ENCODE assay signal across 13 cellular contexts in genomic region chr7:232571-233455, GRCh38. TPM values are rescaled to one million over a fixed set of nuclear protein-coding genes. Genes with fewer than 3 reads are reported as not detected.
DNase-seq lines count a peak whose midpoint lies in the region; ATAC-seq, FAIRE-seq and TF ChIP-seq lines count a peak whose summit lies in the region.
"Had no signal": no experiment of that assay in that cellular context is flagged by ENCODE, and none has a peak within 500 bp of the region (broad histone marks: within the 10 kb centered on the region; RNA-seq: fewer than 3 reads in every experiment).

No MANE protein-coding gene starts in this region.

- WGBS in HepG2 (ENCODE audit: low lambda C conversion rate), result 97% methylated on average over 42 of the region's 42 CpGs
- 54 to 73% methylated on average over 42 of the region's 42 CpGs for WGBS in testis, 2 donors

- TF ChIP-seq EP300 in HepG2 (IDR thresholded peaks at IDR 0.05; ENCODE audit: low read depth in 2 of 2, low read length in 2 of 2), result no peak
- TF ChIP-seq EP300 in HepG2 (CRISPR knock-in tag; IDR thresholded peaks at IDR 0.05; ENCODE audit: borderline replicate concordance), result no peak

- H4K20me1 ChIP-seq in GM23338 (replicated peaks; ENCODE audit: insufficient read depth), result no peaks in the 10 kb centered on the region
- H4K20me1 ChIP-seq in HepG2 (ENCODE audit: insufficient read depth, low read length), result no peaks in the 10 kb centered on the region

- H3K9me3 Mint-ChIP-seq in GM23338, result peaks cover 3% of the 10 kb centered on the region; the same call in 2 of the 3 replicates
- no peaks in the 10 kb centered on the region for H3K9me3 Mint-ChIP-seq in Calu3 (ENCODE audit: low read depth, unreplicated experiment)
- H3K9me3 Mint-ChIP-seq: activated T-cell treated with anti-CD3 and anti-CD28 coated beads, Interleukin-2, amount 50 U/mL, for 24 hours; T-helper 2 cell treated with Interferon-gamma antibody and Interleukin-4, amounts not matched to agents 5 μg/mL and 100 μg/mL, for 36 hours had no signal

- H3K79me2 ChIP-seq in GM23338 (replicated peaks; ENCODE audit: insufficient read depth) (peaks cover 8% of the 10 kb centered on the region; the same call in 1 of the 2 replicates), HepG2 (ENCODE audit: insufficient read depth, low read length) (peaks cover 10% of the 10 kb centered on the region)

- H3K36me3 ChIP-seq in GM23338 (ENCODE audit: insufficient read depth), result no peaks in the 10 kb centered on the region
- H3K36me3 ChIP-seq in HepG2 (replicated peaks in 1 of 2; ENCODE audit: control insufficient read depth in 1 of 2, insufficient read depth in 2 of 2, low read length in 2 of 2), result peaks cover 8 to 36% of the 10 kb centered on the region in 2 experiments; a peak in 4 of 5 replicates
- H3K36me3 ChIP-seq in testis (ENCODE audit: low read depth, missing control alignments), result no peaks in the 10 kb centered on the region

- POLR2A ChIA-PET in HepG2 (lab: Yijun Ruan, JAX), result interaction anchor here (0.7 to 1.5 kb wide), 3 partner anchors 12 to 41 kb away, joined by 3 to 4 read pairs (median 4); no protein-coding TSS in a partner anchor

- H3F3A ChIP-seq in GM23338 (replicated peaks; ENCODE audit: low read depth), result no peaks in the 10 kb centered on the region

- no peak for FAIRE-seq in HepG2 (lab: Jason Lieb, UNC)
- FAIRE-seq: kidney had no signal

- H3K9me3 ChIP-seq in HepG2 (ENCODE audit: low read length), result no peaks in the 10 kb centered on the region
- H3K9me3 ChIP-seq in testis, result no peaks in the 10 kb centered on the region

- TSS peak; percentile 37 for BruUV-seq in HepG2 (replicated peaks; lab: Mats Ljungman, UMichigan)
- no TSS peak for BruUV-seq in Calu3 (replicated peaks; lab: Mats Ljungman, UMichigan)

- H3K27ac Mint-ChIP-seq in GM23338 (peak overlapping the region; percentile 82; the same call in 1 of the 2 replicates), Calu3 (ENCODE audit: unreplicated experiment) (no peak overlapping the region)
- H3K27ac Mint-ChIP-seq: activated T-cell treated with anti-CD3 and anti-CD28 coated beads, Interleukin-2, amount 50 U/mL, for 24 hours; T-helper 2 cell treated with Interferon-gamma antibody and Interleukin-4, amounts not matched to agents 5 μg/mL and 100 μg/mL, for 36 hours had no signal

- H3K27me3 ChIP-seq in GM23338 (ENCODE audit: insufficient read depth), result no peaks in the 10 kb centered on the region
- no peaks in the 10 kb centered on the region for H3K27me3 ChIP-seq in HepG2 (ENCODE audit: control insufficient read depth in 1 of 2, insufficient read depth in 2 of 2, low read length in 2 of 2)
- no peaks in the 10 kb centered on the region for H3K27me3 ChIP-seq in testis

- DNase-seq in GM23338 (ENCODE audit: low spot score) (no peak), caudate nucleus (lab: John Stamatoyannopoulos, UW) (no peak), HepG2 (ENCODE audit: low spot score) (no peak), testis (no peak), Calu3 (no peak), NCI-H187 treated with DMSO at 0.1 percent for 48 hours (lab: John Stamatoyannopoulos, UW) (no peak), SW 1271 (lab: John Stamatoyannopoulos, UW) (no peak)
- DNase-seq: activated T-cell treated with anti-CD3 and anti-CD28 coated beads, Interleukin-2, amount 50 U/mL, for 24 hours; DND-41; kidney; NCI-H1048 had no signal

- in situ Hi-C loops in HepG2 (cut with HindIII; ENCODE audit: extremely low pct_ligation_motif_present, low pct_unique_long_range_greater_than_20kb), result no loop called here

- peaks cover 17% of the 10 kb centered on the region for H3K36me3 Mint-ChIP-seq in GM23338 (ENCODE audit: low read depth)
- no peaks in the 10 kb centered on the region for H3K36me3 Mint-ChIP-seq in Calu3 (ENCODE audit: insufficient read depth, unreplicated experiment)

- TF ChIP-seq CTCF in GM23338 (conservative IDR thresholded peaks at IDR 0.05; ENCODE audit: low read depth in 2 of 2) (no peak), HepG2 (CRISPR knock-in tag; IDR thresholded peaks at IDR 0.05) (no peak), testis (IDR thresholded peaks at IDR 0.05) (no peak), Calu3 (IDR thresholded peaks at IDR 0.05; ENCODE audit: unreplicated experiment) (no peak)

- H3K27ac ChIP-seq in GM23338 (ENCODE audit: low read depth) (no peak overlapping the region), caudate nucleus (ENCODE audit: low read depth, low read length) (peak overlapping the region; percentile 18), HepG2 (ENCODE audit: extremely low read length, insufficient read depth, low read length) (no peak overlapping the region), testis (peak overlapping the region; percentile 72 to 74)

- H3K4me3 Mint-ChIP-seq in GM23338, result no peak overlapping the region
- no peak overlapping the region for H3K4me3 Mint-ChIP-seq in Calu3 (ENCODE audit: low read depth, unreplicated experiment)
- H3K4me3 Mint-ChIP-seq: activated T-cell treated with anti-CD3 and anti-CD28 coated beads, Interleukin-2, amount 50 U/mL, for 24 hours; T-helper 2 cell treated with Interferon-gamma antibody and Interleukin-4, amounts not matched to agents 5 μg/mL and 100 μg/mL, for 36 hours had no signal

- TF ChIP-seq POLR2A in HepG2 (IDR thresholded peaks at IDR 0.05; ENCODE audit: insufficient read depth in 1 of 2, low read depth in 2 of 2, low read length in 2 of 2) (no peak), testis (IDR thresholded peaks at IDR 0.05) (no peak)

- no peak overlapping the region for H3K9ac ChIP-seq in HepG2 (ENCODE audit: insufficient read depth, low read depth, low read length)

- no peak overlapping the region for H3K4me2 ChIP-seq in GM23338
- no peak overlapping the region for H3K4me2 ChIP-seq in HepG2 (ENCODE audit: low read depth, low read length)

- ATAC-seq in GM23338 (no peak), HepG2 (no peak), HG03520 (IDR thresholded peaks at IDR 0.05; ENCODE audit: unreplicated experiment) (no peak)

- no peak for TF ChIP-seq RAD21 in HepG2 (CRISPR knock-in tag; IDR thresholded peaks at IDR 0.05)

- H3K4me3 ChIP-seq in GM23338, result no peak overlapping the region
- no peak overlapping the region for H3K4me3 ChIP-seq in HepG2 (replicated peaks in 1 of 3; ENCODE audit: insufficient read depth in 1 of 3, low read depth in 2 of 3, low read length in 3 of 3)
- H3K4me3 ChIP-seq in testis, result no peak overlapping the region

- CTCF ChIA-PET in HepG2 (lab: Yijun Ruan, JAX; ENCODE audit: low intra/inter-chr PET ratio, low total read pairs), result no interaction called here
- CTCF ChIA-PET in Calu3 (lab: Charles Lee), result no interaction called here

- H3K4me1 Mint-ChIP-seq in GM23338, result 0 out of 3 replicates have a peak, but pooled peaks cover 2% of the 10 kb centered on the region
- no peaks in the 10 kb centered on the region for H3K4me1 Mint-ChIP-seq in Calu3 (ENCODE audit: low read depth, unreplicated experiment)

- intact Hi-C loops in HepG2 (cut with micrococcal nuclease; ENCODE audit: unreplicated experiment) (no loop called here), testis (cut with DNase I; ENCODE audit: low total_unique reads) (no loop called here), Calu3 (cut with micrococcal nuclease; ENCODE audit: unreplicated experiment) (no loop called here)

- no peaks in the 10 kb centered on the region for H3K9me2 ChIP-seq in GM23338 (ENCODE audit: insufficient read depth)

- H2AFZ ChIP-seq in GM23338, result no peak overlapping the region
- H2AFZ ChIP-seq in HepG2 (ENCODE audit: low read length), result no peak overlapping the region

- H3K27me3 Mint-ChIP-seq in GM23338 (ENCODE audit: insufficient read depth, low read depth, poor library complexity) (peaks cover 3% of the 10 kb centered on the region), Calu3 (ENCODE audit: unreplicated experiment) (peaks cover 36% of the 10 kb centered on the region)

- H3K4me1 ChIP-seq in GM23338 (ENCODE audit: insufficient read depth), result no peaks in the 10 kb centered on the region
- peaks cover 28% of the 10 kb centered on the region for H3K4me1 ChIP-seq in HepG2 (ENCODE audit: insufficient read depth, low read length)
- peaks cover 67% of the 10 kb centered on the region for H3K4me1 ChIP-seq in testis

RNA-seq across cellular contexts. Expression of gene FAM20C, which starts 40.4 kb away (rescaled TPM):
- 24.8 and 26.8 TPM in 2 replicates for total RNA-seq in GM23338 (2014; rRNA removed; shearing (Covaris generic))
- polyA plus RNA-seq in GM23338 (2016; fragmentation: Nextera tagmentation; extraction: Ambion mirVana) (7.6 and 8.0 TPM in 2 replicates), HepG2 (2011; rRNA removed) (11.9 and 15.3 TPM in 2 replicates), testis (ENCODE audit: insufficient read depth, low read depth, low replicate concordance) (14.0 TPM)
- total RNA-seq in HepG2 (2016; rRNA removed; fragmentation: Illumina TruSeq; extraction: Trizol) (14.5 and 19.9 TPM in 2 replicates), testis (10 to 100 TPM; 34.0 to 36.7 TPM), Calu3 (2022) (4.9 and 9.1 TPM in 2 replicates)
- total RNA-seq in HepG2 (2016; cell fraction: cytosol; rRNA removed; fragmentation: Illumina TruSeq; extraction: Trizol; ENCODE audit: low read depth), result 4.8 and 5.5 TPM in 2 replicates
- total RNA-seq in HepG2 (2016; cell fraction: insoluble cytoplasmic fraction; rRNA removed; fragmentation: Illumina TruSeq; extraction: Trizol), result 12.0 and 18.5 TPM in 2 replicates
- total RNA-seq in HepG2 (2016; cell fraction: membrane; rRNA removed; fragmentation: Illumina TruSeq; extraction: Trizol), result 11.5 and 11.6 TPM in 2 replicates
- total RNA-seq in HepG2 (2016; cell fraction: nucleus; rRNA removed; fragmentation: Illumina TruSeq; extraction: Trizol), result 20.5 and 24.2 TPM in 2 replicates
- polyA plus RNA-seq in HepG2 (2011; cell fraction: cytosol; rRNA removed), result 13.7 and 17.5 TPM in 2 replicates
- polyA plus RNA-seq in HepG2 (2011; cell fraction: nucleus; rRNA removed), result 24.6 and 26.4 TPM in 2 replicates
- 15.4 and 23.9 TPM in 2 replicates for polyA plus RNA-seq in HepG2 (2012)
- polyA plus RNA-seq in HepG2 (2016; cell fraction: cytosol; fragmentation: Illumina TruSeq; extraction: Trizol; ENCODE audit: low read depth), result 2.8 and 3.2 TPM in 2 replicates
- 18.9 and 20.0 TPM in 2 replicates for polyA plus RNA-seq in HepG2 (2016; cell fraction: insoluble cytoplasmic fraction; fragmentation: Illumina TruSeq; extraction: Trizol; ENCODE audit: low read depth)
- 10.0 and 10.7 TPM in 2 replicates for polyA plus RNA-seq in HepG2 (2016; cell fraction: membrane; fragmentation: Illumina TruSeq; extraction: Trizol; ENCODE audit: low read depth)
- polyA plus RNA-seq in HepG2 (2016; cell fraction: nucleus; fragmentation: Illumina TruSeq; extraction: Trizol; ENCODE audit: insufficient read depth, low read depth), result 38.8 and 44.3 TPM in 2 replicates
- polyA minus RNA-seq in HepG2 (2011; rRNA and poly(A)+ RNA removed; ENCODE audit: low replicate concordance), result 8.9 and 24.8 TPM in 2 replicates
- 13.4 and 22.0 TPM in 2 replicates for polyA minus RNA-seq in HepG2 (2011; cell fraction: cytosol; rRNA and poly(A)+ RNA removed)
- 14.4 and 19.6 TPM in 2 replicates for polyA minus RNA-seq in HepG2 (2011; cell fraction: nucleus; rRNA and poly(A)+ RNA removed)

RNA-seq across cellular contexts. Expression of gene FOXL3, which starts 57.2 kb away (rescaled TPM):
- not detected in 2 replicates for total RNA-seq in GM23338 (2014; rRNA removed; shearing (Covaris generic))
- not detected in 2 replicates for polyA plus RNA-seq in GM23338 (2016; fragmentation: Nextera tagmentation; extraction: Ambion mirVana)
- total RNA-seq in HepG2 (2016; rRNA removed; fragmentation: Illumina TruSeq; extraction: Trizol), result not detected in 2 replicates
- total RNA-seq in HepG2 (2016; cell fraction: cytosol; rRNA removed; fragmentation: Illumina TruSeq; extraction: Trizol; ENCODE audit: low read depth), result not detected in 2 replicates
- not detected in 2 replicates for total RNA-seq in HepG2 (2016; cell fraction: insoluble cytoplasmic fraction; rRNA removed; fragmentation: Illumina TruSeq; extraction: Trizol)
- total RNA-seq in HepG2 (2016; cell fraction: membrane; rRNA removed; fragmentation: Illumina TruSeq; extraction: Trizol), result not detected in 2 replicates
- total RNA-seq in HepG2 (2016; cell fraction: nucleus; rRNA removed; fragmentation: Illumina TruSeq; extraction: Trizol), result not detected in 2 replicates
- not detected in 2 replicates for polyA plus RNA-seq in HepG2 (2011; rRNA removed)
- not detected in 2 replicates for polyA plus RNA-seq in HepG2 (2011; cell fraction: cytosol; rRNA removed)
- not detected in 2 replicates for polyA plus RNA-seq in HepG2 (2011; cell fraction: nucleus; rRNA removed)
- polyA plus RNA-seq in HepG2 (2012), result not detected in 2 replicates
- not detected in 2 replicates for polyA plus RNA-seq in HepG2 (2016; cell fraction: cytosol; fragmentation: Illumina TruSeq; extraction: Trizol; ENCODE audit: low read depth)
- not detected in 2 replicates for polyA plus RNA-seq in HepG2 (2016; cell fraction: insoluble cytoplasmic fraction; fragmentation: Illumina TruSeq; extraction: Trizol; ENCODE audit: low read depth)
- polyA plus RNA-seq in HepG2 (2016; cell fraction: membrane; fragmentation: Illumina TruSeq; extraction: Trizol; ENCODE audit: low read depth), result not detected in 2 replicates
- not detected in 2 replicates for polyA plus RNA-seq in HepG2 (2016; cell fraction: nucleus; fragmentation: Illumina TruSeq; extraction: Trizol; ENCODE audit: insufficient read depth, low read depth)
- not detected in 2 replicates for polyA minus RNA-seq in HepG2 (2011; rRNA and poly(A)+ RNA removed; ENCODE audit: low replicate concordance)
- polyA minus RNA-seq in HepG2 (2011; cell fraction: cytosol; rRNA and poly(A)+ RNA removed), result not detected in 2 replicates
- polyA minus RNA-seq in HepG2 (2011; cell fraction: nucleus; rRNA and poly(A)+ RNA removed), result not detected in 2 replicates
- total RNA-seq in testis, result 10 to 100 TPM in 1 of 2 donors, 1 to 10 TPM in 1; 4.5 to 14.5 TPM
- 37.7 TPM for polyA plus RNA-seq in testis (ENCODE audit: insufficient read depth, low read depth, low replicate concordance)
- not detected in 2 replicates for total RNA-seq in Calu3 (2022)
- total RNA-seq: kidney had no signal

Comparison
In these comparisons a context has a peak if more than half of its experiments do, and no peak if none do; other contexts are left out.
1. H3K27ac ChIP-seq: peak in caudate nucleus (single experiment) and testis (2 of 2); none in GM23338 (single experiment) and HepG2 (single experiment).